Comparison of ENCODE assay signal across 10 cellular contexts in genomic region chr11:10752486-10752885, GRCh38. TPM values are rescaled to one million over a fixed set of nuclear protein-coding genes. Genes with fewer than 3 reads are reported as not detected.
A peak's percentile ranks its signal among the peaks of the same experiment; 100 is the strongest.
DNase-seq lines count a peak whose midpoint lies in the region; ATAC-seq, FAIRE-seq and TF ChIP-seq lines count a peak whose summit lies in the region.
"Had no signal": no experiment of that assay in that cellular context is flagged by ENCODE, and none has a peak within 500 bp of the region (broad histone marks: within the 10 kb centered on the region; RNA-seq: fewer than 3 reads in every experiment).

No MANE protein-coding gene starts in this region.

- H3K4me3 ChIP-seq in GM06990 (replicated peaks; ENCODE audit: low read depth, low read length) (peak overlapping the region; percentile 78; the same call in 1 of the 2 replicates), NT2/D1 (ENCODE audit: insufficient read length, low read depth) (peak overlapping the region; percentile 80), endodermal cell (ENCODE audit: low read length) (peak overlapping the region; percentile 94), pancreas (peak overlapping the region in 3 of 4 donors; percentile 68 to 86 (median 85))

- H3K36me3 ChIP-seq in GM06990 (ENCODE audit: control insufficient read depth, insufficient read depth, low read length) (peaks cover 7% of the 10 kb centered on the region), NT2/D1 (ENCODE audit: insufficient read depth, insufficient read length, low read length) (peaks cover 47% of the 10 kb centered on the region), endodermal cell (ENCODE audit: control insufficient read depth, insufficient read depth, low read length) (peaks cover 40% of the 10 kb centered on the region), pancreas (peaks cover 0 to 22% (median 10%) of the 10 kb centered on the region in 3 donors)

- peaks cover 23% of the 10 kb centered on the region for H3K36me3 Mint-ChIP-seq in endodermal cell (ENCODE audit: low read depth)

- intact Hi-C loops in pancreas (cut with DNase I): no loop called here

- H3K4me1 ChIP-seq in NT2/D1 (ENCODE audit: insufficient read depth, insufficient read length) (no peaks in the 10 kb centered on the region), endodermal cell (ENCODE audit: control insufficient read depth, insufficient read depth, low read length) (no peaks in the 10 kb centered on the region), pancreas (peaks cover 0 to 7% (median 0%) of the 10 kb centered on the region in 3 donors)

- H3K27me3 ChIP-seq in GM06990 (replicated peaks; ENCODE audit: control insufficient read depth, insufficient read depth, low read length) (no peaks in the 10 kb centered on the region), NT2/D1 (ENCODE audit: insufficient read depth, insufficient read length) (no peaks in the 10 kb centered on the region), endodermal cell (ENCODE audit: control insufficient read depth, insufficient read depth, low read length, poor library complexity, severe bottlenecking) (no peaks in the 10 kb centered on the region), pancreas (no peaks in the 10 kb centered on the region)

- no peak overlapping the region for H3K27ac ChIP-seq in endodermal cell (ENCODE audit: low read depth, low read length)
- H3K27ac ChIP-seq in pancreas: no peak overlapping the region

- no peak for ATAC-seq in pancreas
- ATAC-seq in HG03135 (IDR thresholded peaks at IDR 0.05; ENCODE audit: unreplicated experiment): no peak

- H3K27ac Mint-ChIP-seq in endodermal cell: no peak overlapping the region

- TF ChIP-seq CTCF in GM06990 (IDR thresholded peaks at IDR 0.05; ENCODE audit: insufficient read depth, low read length, poor library complexity, severe bottlenecking): no peak
- TF ChIP-seq CTCF in endodermal cell (conservative IDR thresholded peaks at IDR 0.05): no peak
- no peak for TF ChIP-seq CTCF in pancreas (IDR thresholded peaks at IDR 0.05)

- peaks cover 7% of the 10 kb centered on the region for H3K4me1 Mint-ChIP-seq in endodermal cell

- DNase-seq in GM06990 (ENCODE audit: extremely low read depth, insufficient read length): no peak
- DNase-seq in NT2/D1 (ENCODE audit: low read depth, low spot score): no peak
- DNase-seq in endodermal cell: no peak
- no peak for DNase-seq in pancreas
- no peak for DNase-seq in NCI-H187 treated with DMSO at 0.1 percent for 48 hours (lab: John Stamatoyannopoulos, UW)
- no peak for DNase-seq in nucleus accumbens (lab: John Stamatoyannopoulos, UW)
- DNase-seq in RCC 7860 (ENCODE audit: low spot score): no peak
- DNase-seq: midbrain, NCI-H2171 treated with DMSO at 0.1 percent for 48 hours had no signal

- H3K9ac ChIP-seq in NT2/D1 (ENCODE audit: insufficient read length, low read depth): no peak overlapping the region
- H3K9ac ChIP-seq in endodermal cell (ENCODE audit: extremely low read depth, low read length, poor library complexity, severe bottlenecking): no peak overlapping the region

- H3K4me3 Mint-ChIP-seq in endodermal cell: peak overlapping the region; percentile 96

- 90 to 96% methylated on average over 4 to 7 of the region's 7 CpGs for WGBS in endodermal cell (ENCODE audit: insufficient coverage in 1 of 2, insufficient read length in 1 of 2), 2 experiments
- 39 to 40% methylated on average over 7 of the region's 7 CpGs for WGBS in pancreas, 2 donors

- no peaks in the 10 kb centered on the region for H3K27me3 Mint-ChIP-seq in endodermal cell (ENCODE audit: insufficient read depth)

- no peaks in the 10 kb centered on the region for H3K9me3 ChIP-seq in NT2/D1 (ENCODE audit: insufficient read depth, low read length)
- no peaks in the 10 kb centered on the region for H3K9me3 ChIP-seq in endodermal cell (ENCODE audit: control insufficient read depth, low read length)
- no peaks in the 10 kb centered on the region for H3K9me3 ChIP-seq in pancreas

- FAIRE-seq in pancreas (lab: Jason Lieb, UNC): no peak
- FAIRE-seq in RCC 7860 (lab: Jason Lieb, UNC): no peak

- H3K9me3 Mint-ChIP-seq in endodermal cell: no peaks in the 10 kb centered on the region

RNA-seq across cellular contexts. Expression of gene CTR9, which starts 1.4 kb away (rescaled TPM):
- 10 to 100 TPM; 32.7 to 37.5 TPM for total RNA-seq in endodermal cell
- polyA plus RNA-seq in endodermal cell (2013, experiment 1 of 2): 37.6 TPM
- polyA plus RNA-seq in endodermal cell (2013, experiment 2 of 2): 34.5 TPM
- 10 to 100 TPM in 5 of 6 donors, 1 to 10 TPM in 1; 7.7 to 15.8 (median 13.2) TPM for total RNA-seq in pancreas
- polyA plus RNA-seq in pancreas: 10 to 100 TPM in 1 of 2 donors, 1 to 10 TPM in 1; 6.8 to 12.2 TPM

RNA-seq across cellular contexts. Expression of gene EIF4G2, which starts 56.2 kb away (rescaled TPM):
- total RNA-seq in endodermal cell: 1,000 to 10,000 TPM in 1 of 2 donors, 100 to 1,000 TPM in 1; 753 to 1,007 TPM
- polyA plus RNA-seq in endodermal cell (2013, experiment 1 of 2): 784 TPM
- 809 TPM for polyA plus RNA-seq in endodermal cell (2013, experiment 2 of 2)
- 100 to 1,000 TPM; 288 to 475 (median 332) TPM for total RNA-seq in pancreas
- 100 to 1,000 TPM in 1 of 2 donors, 10 to 100 TPM in 1; 88.6 to 191 TPM for polyA plus RNA-seq in pancreas

RNA-seq across cellular contexts. Expression of gene IRAG1, which starts 58.9 kb away (rescaled TPM):
- total RNA-seq in endodermal cell: 1 to 10 TPM; 4.2 to 7.3 TPM
- polyA plus RNA-seq in endodermal cell (2013, experiment 1 of 2): 5.6 TPM
- 5.1 TPM for polyA plus RNA-seq in endodermal cell (2013, experiment 2 of 2)
- total RNA-seq in pancreas: 1 to 10 TPM in 5 of 6 donors, under 1 TPM in 1; 0.59 to 5.7 (median 2.0) TPM
- polyA plus RNA-seq in pancreas: 1 to 10 TPM; 1.7 to 2.3 TPM
